8 cellular contexts compared by ENCODE assay signal in genomic region chr13:98484289-98485219, GRCh38.
DNase-seq lines count a peak whose midpoint lies in the region; ATAC-seq, FAIRE-seq and TF ChIP-seq lines count a peak whose summit lies in the region.

No MANE protein-coding gene starts in this region.

- H3K9me3 ChIP-seq in cardiac muscle cell (ENCODE audit: low read depth) (no peaks in the 10 kb centered on the region), uterus (no peaks in the 10 kb centered on the region)

- TF ChIP-seq POLR2A in uterus (IDR thresholded peaks at IDR 0.05), result peak in 1 of 2 donors; percentile 6

- H3K27me3 Mint-ChIP-seq in activated naive CD4-positive, alpha-beta T cell treated with anti-CD3 and anti-CD28 coated beads, Interleukin-2, amount 50 U/mL, for 24 hours, result no peaks in the 10 kb centered on the region
- H3K27me3 Mint-ChIP-seq in progenitor cell of endocrine pancreas, result no peaks in the 10 kb centered on the region

- peak; percentile 69 for FAIRE-seq in HTR-8/SVneo (lab: Jason Lieb, UNC)

- intact Hi-C loops in uterus (cut with DNase I; ENCODE audit: low total_unique reads), result no loop called here

- TF ChIP-seq CTCF in GM12865 (IDR thresholded peaks at IDR 0.05; ENCODE audit: insufficient read depth, low read depth, low read length, missing control alignments) (no peak), cardiac muscle cell (IDR thresholded peaks at IDR 0.05; ENCODE audit: low read depth, low read length) (no peak), progenitor cell of endocrine pancreas (IDR thresholded peaks at IDR 0.05; ENCODE audit: unreplicated experiment) (no peak), uterus (IDR thresholded peaks at IDR 0.05) (no peak)

- H3K4me1 ChIP-seq in cardiac muscle cell (ENCODE audit: low read depth), result peaks cover 77% of the 10 kb centered on the region
- peaks cover 20 to 28% of the 10 kb centered on the region in 2 donors for H3K4me1 ChIP-seq in uterus

- peaks cover 77% of the 10 kb centered on the region for H3K4me1 Mint-ChIP-seq in activated naive CD4-positive, alpha-beta T cell treated with anti-CD3 and anti-CD28 coated beads, Interleukin-2, amount 50 U/mL, for 24 hours
- H3K4me1 Mint-ChIP-seq in progenitor cell of endocrine pancreas (ENCODE audit: low read depth), result peaks cover 51% of the 10 kb centered on the region

- H3K4me3 Mint-ChIP-seq in activated naive CD4-positive, alpha-beta T cell treated with anti-CD3 and anti-CD28 coated beads, Interleukin-2, amount 50 U/mL, for 24 hours, result peak overlapping the region; percentile 28
- peak overlapping the region; percentile 48 for H3K4me3 Mint-ChIP-seq in progenitor cell of endocrine pancreas (ENCODE audit: low read depth)

- H3K36me3 ChIP-seq in cardiac muscle cell, result no peaks in the 10 kb centered on the region
- H3K36me3 ChIP-seq in uterus, result no peaks in the 10 kb centered on the region

- peaks cover 3% of the 10 kb centered on the region for H3K36me3 Mint-ChIP-seq in activated naive CD4-positive, alpha-beta T cell treated with anti-CD3 and anti-CD28 coated beads, Interleukin-2, amount 50 U/mL, for 24 hours
- peaks cover 2% of the 10 kb centered on the region for H3K36me3 Mint-ChIP-seq in progenitor cell of endocrine pancreas (ENCODE audit: insufficient read depth)

- H3K9me3 Mint-ChIP-seq in activated naive CD4-positive, alpha-beta T cell treated with anti-CD3 and anti-CD28 coated beads, Interleukin-2, amount 50 U/mL, for 24 hours, result no peaks in the 10 kb centered on the region
- no peaks in the 10 kb centered on the region for H3K9me3 Mint-ChIP-seq in progenitor cell of endocrine pancreas (ENCODE audit: low read depth)

- no peak for ATAC-seq in HG03045 (IDR thresholded peaks at IDR 0.05; ENCODE audit: unreplicated experiment)

- peak overlapping the region; percentile 84 for H3K27ac Mint-ChIP-seq in activated naive CD4-positive, alpha-beta T cell treated with anti-CD3 and anti-CD28 coated beads, Interleukin-2, amount 50 U/mL, for 24 hours
- H3K27ac Mint-ChIP-seq in progenitor cell of endocrine pancreas, result peak overlapping the region; percentile 99

- DNase-seq in GM12865 (ENCODE audit: low read depth) (peak; percentile 84), HTR-8/SVneo (ENCODE audit: insufficient read length, low spot score) (peak; percentile 88), SHP77 treated with DMSO at 0.1 percent for 48 hours (lab: John Stamatoyannopoulos, UW) (peak; percentile 29), cardiac muscle cell (ENCODE audit: low read depth in 1 of 2, low spot score in 1 of 2) (peak; percentile 87 to 94), progenitor cell of endocrine pancreas (ENCODE audit: low spot score, unreplicated experiment) (peak; percentile 67), uterus (peak; percentile 69 to 77)

- no peaks in the 10 kb centered on the region for H3K27me3 ChIP-seq in cardiac muscle cell
- H3K27me3 ChIP-seq in uterus, result no peaks in the 10 kb centered on the region

- H3K27ac ChIP-seq in cardiac muscle cell (peak overlapping the region; percentile 98), uterus (peak overlapping the region; percentile 78 to 79)

- H3K4me3 ChIP-seq in GM12865 (ENCODE audit: low read depth, low read length), result no peak overlapping the region
- peak overlapping the region; percentile 3 for H3K4me3 ChIP-seq in cardiac muscle cell
- H3K4me3 ChIP-seq in uterus, result no peak overlapping the region

Comparison
In these comparisons a context has a peak if more than half of its experiments do, and no peak if none do; other contexts are left out.
1. DNase-seq: peak in every context shown above with its lines; median percentile 90 in cardiac muscle cell; 88 in HTR-8/SVneo; 84 in GM12865; 73 in uterus; 67 in progenitor cell of endocrine pancreas; 29 in SHP77 treated with DMSO at 0.1 percent for 48 hours.